8 cellular contexts compared by ENCODE assay signal in genomic region chr5:149345147-149345891, GRCh38. TPM values are rescaled to one million over a fixed set of nuclear protein-coding genes. Genes with fewer than 3 reads are reported as not detected.
DNase-seq lines count a peak whose midpoint lies in the region; ATAC-seq and TF ChIP-seq lines count a peak whose summit lies in the region.

A gene with protein sequence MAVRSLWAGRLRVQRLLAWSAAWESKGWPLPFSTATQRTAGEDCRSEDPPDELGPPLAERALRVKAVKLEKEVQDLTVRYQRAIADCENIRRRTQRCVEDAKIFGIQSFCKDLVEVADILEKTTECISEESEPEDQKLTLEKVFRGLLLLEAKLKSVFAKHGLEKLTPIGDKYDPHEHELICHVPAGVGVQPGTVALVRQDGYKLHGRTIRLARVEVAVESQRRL (plus strand): TSS chr5:149345499. CDS start chr5:149345540, 41 bp downstream.

- H3K9me3 ChIP-seq in HUES6 (ENCODE audit: control insufficient read depth, insufficient read depth, low read depth, low read length) = no peaks in the 10 kb centered on the region
- no peaks in the 10 kb centered on the region for H3K9me3 ChIP-seq in OCI-LY3 (ENCODE audit: insufficient read depth, low read length)
- H3K9me3 ChIP-seq in mononuclear cell (ENCODE audit: low read depth, low read length) = no peaks in the 10 kb centered on the region

- DNase-seq in Calu3 (peak; percentile 97), epidermal melanocyte (ENCODE audit: insufficient read length, low spot score) (peak; percentile 97)
- DNase-seq in activated CD8-positive, alpha-beta memory T cell treated with anti-CD3 and anti-CD28 coated beads, Interleukin-2, amount 50 U/mL, for 48 hours = peak; percentile 95
- DNase-seq in stimulated activated CD8-positive, alpha-beta memory T cell treated with anti-CD3 and anti-CD28 coated beads, Interleukin-4, amount 100 ng/mL, for 1 hour (ENCODE audit: low read depth in 2 of 2, low spot score in 1 of 2) = peak; percentile 67 to 72

- ATAC-seq in GM21423 (IDR thresholded peaks at IDR 0.05; ENCODE audit: unreplicated experiment) = peak; percentile 96

- H3K36me3 ChIP-seq in HUES6 (ENCODE audit: control insufficient read depth, insufficient read depth, low read length) (peaks cover 34% of the 10 kb centered on the region), OCI-LY3 (replicated peaks; ENCODE audit: low read depth, low read length) (peaks cover 30% of the 10 kb centered on the region)

- peaks cover 41% of the 10 kb centered on the region for H3K79me2 ChIP-seq in OCI-LY3 (ENCODE audit: low read length)

- peaks cover 56% of the 10 kb centered on the region for H3K36me3 Mint-ChIP-seq in Calu3 (ENCODE audit: insufficient read depth, unreplicated experiment)

- intact Hi-C loops in Calu3 (cut with micrococcal nuclease; ENCODE audit: unreplicated experiment) = no loop called here

- H3K4me2 ChIP-seq in OCI-LY3 (ENCODE audit: low read length) = peak within 1 kb of the TSS; percentile 85

- peak within 1 kb of the TSS; percentile 80 for H3K4me3 ChIP-seq in HUES6 (ENCODE audit: low read depth, low read length)
- peak within 1 kb of the TSS; percentile 99 for H3K4me3 ChIP-seq in OCI-LY3 (ENCODE audit: low read length)
- peak within 1 kb of the TSS; percentile 68 for H3K4me3 ChIP-seq in mononuclear cell (ENCODE audit: low read length)

- no peaks in the 10 kb centered on the region for H3K9me3 Mint-ChIP-seq in Calu3 (ENCODE audit: low read depth, unreplicated experiment)

- peak within 1 kb of the TSS; percentile 91 for H3K9ac ChIP-seq in HUES6 (ENCODE audit: low read length)
- peak within 1 kb of the TSS; percentile 98 for H3K9ac ChIP-seq in OCI-LY3 (ENCODE audit: low read length)

- TF ChIP-seq CTCF in Calu3 (IDR thresholded peaks at IDR 0.05; ENCODE audit: unreplicated experiment) (no peak), OCI-LY3 (IDR thresholded peaks at IDR 0.05; ENCODE audit: low read depth, low read length) (no peak)

- H3K27me3 Mint-ChIP-seq in Calu3 (ENCODE audit: unreplicated experiment) = no peaks in the 10 kb centered on the region

- H3K4me1 ChIP-seq in HUES6 (ENCODE audit: control insufficient read depth, insufficient read depth, low read length) (no peaks in the 10 kb centered on the region; the same call in 1 of the 2 replicates), OCI-LY3 (ENCODE audit: low read length) (peaks cover 12% of the 10 kb centered on the region), mononuclear cell (ENCODE audit: insufficient read depth, low read length) (peaks cover 50% of the 10 kb centered on the region)

- peak within 1 kb of the TSS; percentile 69 for H3K27ac ChIP-seq in HUES6 (ENCODE audit: low read depth, low read length)
- peak within 1 kb of the TSS; percentile 69 for H3K27ac ChIP-seq in OCI-LY3 (ENCODE audit: low read length)

- no peaks in the 10 kb centered on the region for H4K20me1 ChIP-seq in OCI-LY3 (ENCODE audit: insufficient read depth, low read length)

- BruUV-seq in Calu3 (replicated peaks; lab: Mats Ljungman, UMichigan) = no TSS peak

- H3K4me1 Mint-ChIP-seq in Calu3 (ENCODE audit: low read depth, unreplicated experiment) = peaks cover 38% of the 10 kb centered on the region

- H3K27ac Mint-ChIP-seq in Calu3 (ENCODE audit: unreplicated experiment) = peak within 1 kb of the TSS; percentile 93

- CTCF ChIA-PET in Calu3 (lab: Charles Lee) = interaction anchor here (0.5 to 3.1 kb wide), 9 partner anchors 12 to 489 kb away, joined by 3 to 23 read pairs (median 3); partner anchors contain the start of gene PCYOX1L

- no peaks in the 10 kb centered on the region for H3K27me3 ChIP-seq in HUES6 (ENCODE audit: control insufficient read depth, insufficient read depth, low read length)
- no peaks in the 10 kb centered on the region for H3K27me3 ChIP-seq in OCI-LY3 (ENCODE audit: low read depth, low read length)
- no peaks in the 10 kb centered on the region for H3K27me3 ChIP-seq in mononuclear cell (ENCODE audit: insufficient read depth, low read length)

- H2AFZ ChIP-seq in OCI-LY3 (ENCODE audit: low read depth, low read length) = peak within 1 kb of the TSS; percentile 96

- peak within 1 kb of the TSS; percentile 96 for H3K4me3 Mint-ChIP-seq in Calu3 (ENCODE audit: low read depth, unreplicated experiment)

RNA-seq across cellular contexts. Expression of the gene that starts here (rescaled TPM):
- total RNA-seq in Calu3 (2022) (28.2 and 31.0 TPM in 2 replicates), mononuclear cell (24.9 TPM)

Comparison
In these comparisons a context has a peak if more than half of its experiments do, and no peak if none do; other contexts are left out.
1. Peak in every context shown above with its lines: DNase-seq, ATAC-seq, H3K4me3 ChIP-seq and H3K27ac ChIP-seq.